Comparison of ENCODE assay signal across 7 cellular contexts in the genomic region with DNA sequence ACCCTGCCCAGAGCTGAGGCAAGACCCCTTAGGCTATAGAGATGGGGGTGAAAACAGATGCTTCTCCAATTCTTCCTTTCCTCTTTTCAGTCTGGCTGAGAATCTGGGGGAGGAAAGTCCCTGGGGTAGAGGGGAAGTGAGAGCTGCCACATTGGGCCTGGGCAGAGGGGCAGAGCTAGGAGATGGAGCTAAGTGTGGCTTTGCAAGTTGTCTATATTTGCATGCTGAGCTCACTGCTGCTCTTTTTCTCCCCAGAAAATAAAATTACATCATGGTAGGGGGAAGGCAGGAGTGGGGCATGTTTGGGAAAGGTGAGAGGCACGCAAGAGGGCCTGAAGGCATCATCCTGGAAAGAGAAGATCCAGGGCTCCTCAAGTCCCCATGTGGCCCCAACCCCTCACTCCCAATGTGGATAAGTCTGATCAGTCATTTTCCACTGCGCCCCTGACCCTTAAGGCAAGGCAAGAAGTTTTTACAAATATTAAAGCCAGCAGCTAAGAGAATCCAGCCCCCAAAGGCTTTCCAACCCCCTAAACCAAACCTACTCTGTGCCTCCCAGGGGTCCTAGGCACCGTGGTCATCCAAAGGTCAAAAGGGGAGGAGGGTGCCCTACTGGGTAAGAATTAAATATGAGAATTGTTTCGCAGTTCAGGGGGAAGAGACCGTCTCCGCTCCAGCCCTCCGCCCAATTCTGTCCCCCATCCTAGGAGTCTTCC. TPM values are rescaled to one million over a fixed set of nuclear protein-coding genes. Genes with fewer than 3 reads are reported as not detected.
DNase-seq lines count a peak whose midpoint lies in the region; ATAC-seq and TF ChIP-seq lines count a peak whose summit lies in the region.

No MANE protein-coding gene starts in this region.

- H3K79me2 ChIP-seq in Karpas-422 (ENCODE audit: low read length), result peaks cover 40% of the 10 kb centered on the region

- intact Hi-C loops in body of pancreas (cut with DNase I) (no loop called here), mucosa of descending colon (cut with DNase I, micrococcal nuclease) (no loop called here)

- WGBS in body of pancreas, 2 donors, result 27 to 30% methylated on average over 7 of the region's 7 CpGs

- peak overlapping the region; percentile 28; the same call in 1 of the 2 replicates for H2AFZ ChIP-seq in Karpas-422 (ENCODE audit: low read length)

- DNase-seq in Karpas-422, result peak; percentile 87
- no peak for DNase-seq in body of pancreas
- peak in 1 of 3 donors; percentile 15 for DNase-seq in mucosa of descending colon
- DNase-seq in NCI-H1417 treated with DMSO at 0.1 percent for 48 hours (lab: John Stamatoyannopoulos, UW), result no peak
- no peak for DNase-seq in islet precursor cell

- no peak for TF ChIP-seq CTCF in body of pancreas (IDR thresholded peaks at IDR 0.05)
- TF ChIP-seq CTCF in mucosa of descending colon (IDR thresholded peaks at IDR 0.05), result no peak

- no peaks in the 10 kb centered on the region for H3K9me3 ChIP-seq in Karpas-422 (ENCODE audit: low read length)
- no peaks in the 10 kb centered on the region for H3K9me3 ChIP-seq in body of pancreas
- H3K9me3 ChIP-seq in mucosa of descending colon, result no peaks in the 10 kb centered on the region

- peak overlapping the region; percentile 95 for H3K27ac ChIP-seq in Karpas-422 (ENCODE audit: low read length)
- H3K27ac ChIP-seq in body of pancreas, result peak overlapping the region in 3 of 4 donors; percentile 72 to 85 (median 83)

- H3K4me3 ChIP-seq in Karpas-422 (ENCODE audit: low read length) (peak overlapping the region; percentile 99), body of pancreas (no peak overlapping the region), mucosa of descending colon (no peak overlapping the region)

- peaks cover 74% of the 10 kb centered on the region for H3K4me1 ChIP-seq in Karpas-422 (ENCODE audit: low read length)
- H3K4me1 ChIP-seq in body of pancreas, result peaks cover 41% of the 10 kb centered on the region
- H3K4me1 ChIP-seq in mucosa of descending colon (ENCODE audit: low read depth), result peaks cover 17% of the 10 kb centered on the region

- H3K4me2 ChIP-seq in Karpas-422 (ENCODE audit: low read depth, low read length, poor library complexity, severe bottlenecking), result peak overlapping the region; percentile 90

- TF ChIP-seq POLR2A in body of pancreas (IDR thresholded peaks at IDR 0.05), result no peak

- H3K27me3 ChIP-seq in Karpas-422 (ENCODE audit: low read length), result no peaks in the 10 kb centered on the region
- no peaks in the 10 kb centered on the region for H3K27me3 ChIP-seq in body of pancreas

- peak overlapping the region; percentile 81 for H3K9ac ChIP-seq in Karpas-422 (ENCODE audit: low read length)

- no peaks in the 10 kb centered on the region for H3K9me2 ChIP-seq in Karpas-422 (replicated peaks; ENCODE audit: insufficient read depth, low read length)

- H4K20me1 ChIP-seq in Karpas-422 (ENCODE audit: insufficient read depth, low read depth, low read length), result 0 out of 2 replicates have a peak, but pooled peaks cover 6% of the 10 kb centered on the region

- peak; percentile 77 for ATAC-seq in GM18498 (IDR thresholded peaks at IDR 0.05; ENCODE audit: unreplicated experiment)
- ATAC-seq in GM21528 (IDR thresholded peaks at IDR 0.05; ENCODE audit: low FRiP score, unreplicated experiment), result peak; percentile 59
- no peak for ATAC-seq in body of pancreas
- peak; percentile 18 for ATAC-seq in mucosa of descending colon

- H3K36me3 ChIP-seq in Karpas-422 (ENCODE audit: insufficient read depth, low read length) (peaks cover 13% of the 10 kb centered on the region; the same call in 1 of the 2 replicates), body of pancreas (replicated peaks in 1 of 2; ENCODE audit: insufficient read depth in 1 of 2, low read depth in 2 of 2) (no peaks in the 10 kb centered on the region), mucosa of descending colon (ENCODE audit: low read depth) (no peaks in the 10 kb centered on the region)

RNA-seq across cellular contexts. Expression of a gene that starts 0.5 kb away (rescaled TPM):
- total RNA-seq in Karpas-422 (2014; rRNA removed; shearing (Covaris generic); ENCODE audit: low replicate concordance), result 40.1 and 69.1 TPM in 2 replicates
- 10 to 100 TPM; 21.4 to 23.9 TPM for total RNA-seq in body of pancreas
- total RNA-seq in mucosa of descending colon, result 100 to 1,000 TPM in 1 of 3 donors, 10 to 100 TPM in 2; 31.6 to 125 (median 36.6) TPM

RNA-seq across cellular contexts. Expression of a gene that starts 14.3 kb away (rescaled TPM):
- total RNA-seq in Karpas-422 (2014; rRNA removed; shearing (Covaris generic); ENCODE audit: low replicate concordance), result not detected in 2 replicates
- total RNA-seq in body of pancreas, result not detected
- total RNA-seq in mucosa of descending colon, result under 1 TPM in 2 of 3 donors, not detected in 1; 0.34 to 0.82 TPM

RNA-seq across cellular contexts. Expression of a gene that starts 53.3 kb away (rescaled TPM):
- total RNA-seq in Karpas-422 (2014; rRNA removed; shearing (Covaris generic); ENCODE audit: low replicate concordance), result not detected in 2 replicates
- total RNA-seq in body of pancreas, result not detected
- under 1 TPM in 1 of 3 donors, not detected in 2; 0.16 TPM for total RNA-seq in mucosa of descending colon

RNA-seq across cellular contexts. Expression of a gene that starts 57.7 kb away (rescaled TPM):
- 89.7 and 132 TPM in 2 replicates for total RNA-seq in Karpas-422 (2014; rRNA removed; shearing (Covaris generic); ENCODE audit: low replicate concordance)
- 100 to 1,000 TPM; 123 to 190 TPM for total RNA-seq in body of pancreas
- 100 to 1,000 TPM in 2 of 3 donors, 10 to 100 TPM in 1; 96.7 to 146 (median 123) TPM for total RNA-seq in mucosa of descending colon
